In the genomic region with DNA sequence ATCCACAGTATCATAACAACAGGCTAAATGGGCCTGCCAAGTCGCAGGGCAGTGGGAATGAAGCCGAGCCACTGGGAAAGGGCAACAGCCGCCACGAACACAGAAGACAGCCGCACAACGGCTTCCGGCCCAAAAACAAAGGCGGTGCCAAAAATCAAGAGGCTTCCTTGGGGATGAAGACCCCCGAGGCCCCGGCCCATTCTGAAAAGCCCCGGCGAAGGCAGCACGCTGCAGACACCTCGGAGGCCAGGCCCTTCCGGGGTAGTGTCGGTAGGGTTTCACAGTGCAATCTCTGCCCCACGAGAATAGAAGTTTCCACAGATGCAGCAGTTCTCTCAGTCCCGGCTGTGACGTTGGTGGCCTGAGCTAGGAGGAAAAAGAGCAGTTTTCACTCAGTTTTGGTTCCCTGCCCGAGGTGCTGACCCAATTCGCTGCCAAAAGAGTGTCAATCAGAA, we compare ENCODE assay signal across 1 cellular context.
TF ChIP-seq lines count a peak whose summit lies in the region.

No MANE protein-coding gene starts in this region.

TF ChIP-seq in HCT116, 20 proteins besides CTCF, POLR2A, EP300 and RAD21 (continued from another document):
- TF ChIP-seq, protein P1, sequence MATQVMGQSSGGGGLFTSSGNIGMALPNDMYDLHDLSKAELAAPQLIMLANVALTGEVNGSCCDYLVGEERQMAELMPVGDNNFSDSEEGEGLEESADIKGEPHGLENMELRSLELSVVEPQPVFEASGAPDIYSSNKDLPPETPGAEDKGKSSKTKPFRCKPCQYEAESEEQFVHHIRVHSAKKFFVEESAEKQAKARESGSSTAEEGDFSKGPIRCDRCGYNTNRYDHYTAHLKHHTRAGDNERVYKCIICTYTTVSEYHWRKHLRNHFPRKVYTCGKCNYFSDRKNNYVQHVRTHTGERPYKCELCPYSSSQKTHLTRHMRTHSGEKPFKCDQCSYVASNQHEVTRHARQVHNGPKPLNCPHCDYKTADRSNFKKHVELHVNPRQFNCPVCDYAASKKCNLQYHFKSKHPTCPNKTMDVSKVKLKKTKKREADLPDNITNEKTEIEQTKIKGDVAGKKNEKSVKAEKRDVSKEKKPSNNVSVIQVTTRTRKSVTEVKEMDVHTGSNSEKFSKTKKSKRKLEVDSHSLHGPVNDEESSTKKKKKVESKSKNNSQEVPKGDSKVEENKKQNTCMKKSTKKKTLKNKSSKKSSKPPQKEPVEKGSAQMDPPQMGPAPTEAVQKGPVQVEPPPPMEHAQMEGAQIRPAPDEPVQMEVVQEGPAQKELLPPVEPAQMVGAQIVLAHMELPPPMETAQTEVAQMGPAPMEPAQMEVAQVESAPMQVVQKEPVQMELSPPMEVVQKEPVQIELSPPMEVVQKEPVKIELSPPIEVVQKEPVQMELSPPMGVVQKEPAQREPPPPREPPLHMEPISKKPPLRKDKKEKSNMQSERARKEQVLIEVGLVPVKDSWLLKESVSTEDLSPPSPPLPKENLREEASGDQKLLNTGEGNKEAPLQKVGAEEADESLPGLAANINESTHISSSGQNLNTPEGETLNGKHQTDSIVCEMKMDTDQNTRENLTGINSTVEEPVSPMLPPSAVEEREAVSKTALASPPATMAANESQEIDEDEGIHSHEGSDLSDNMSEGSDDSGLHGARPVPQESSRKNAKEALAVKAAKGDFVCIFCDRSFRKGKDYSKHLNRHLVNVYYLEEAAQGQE (IDR thresholded peaks at IDR 0.05; ENCODE audit: low read depth): no peak
- TF ChIP-seq CEBPB (IDR thresholded peaks at IDR 0.05; ENCODE audit: low read depth): no peak
- no peak for TF ChIP-seq TCF7L2 (IDR thresholded peaks at IDR 0.05; ENCODE audit: borderline replicate concordance, extremely low read depth, insufficient read depth, insufficient read length)
- TF ChIP-seq, protein P2, sequence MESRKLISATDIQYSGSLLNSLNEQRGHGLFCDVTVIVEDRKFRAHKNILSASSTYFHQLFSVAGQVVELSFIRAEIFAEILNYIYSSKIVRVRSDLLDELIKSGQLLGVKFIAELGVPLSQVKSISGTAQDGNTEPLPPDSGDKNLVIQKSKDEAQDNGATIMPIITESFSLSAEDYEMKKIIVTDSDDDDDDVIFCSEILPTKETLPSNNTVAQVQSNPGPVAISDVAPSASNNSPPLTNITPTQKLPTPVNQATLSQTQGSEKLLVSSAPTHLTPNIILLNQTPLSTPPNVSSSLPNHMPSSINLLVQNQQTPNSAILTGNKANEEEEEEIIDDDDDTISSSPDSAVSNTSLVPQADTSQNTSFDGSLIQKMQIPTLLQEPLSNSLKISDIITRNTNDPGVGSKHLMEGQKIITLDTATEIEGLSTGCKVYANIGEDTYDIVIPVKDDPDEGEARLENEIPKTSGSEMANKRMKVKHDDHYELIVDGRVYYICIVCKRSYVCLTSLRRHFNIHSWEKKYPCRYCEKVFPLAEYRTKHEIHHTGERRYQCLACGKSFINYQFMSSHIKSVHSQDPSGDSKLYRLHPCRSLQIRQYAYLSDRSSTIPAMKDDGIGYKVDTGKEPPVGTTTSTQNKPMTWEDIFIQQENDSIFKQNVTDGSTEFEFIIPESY (IDR thresholded peaks at IDR 0.05; ENCODE audit: extremely low read depth, insufficient replicate concordance, low read length): no peak
